In genomic region chr7:5667391-5667790, GRCh38 we compare ENCODE assay signal across 15 cellular contexts.
DNase-seq lines count a peak whose midpoint lies in the region; ATAC-seq, FAIRE-seq and TF ChIP-seq lines count a peak whose summit lies in the region.
"Had no signal": no experiment of that assay in that cellular context is flagged by ENCODE, and none has a peak within 500 bp of the region (broad histone marks: within the 10 kb centered on the region; RNA-seq: fewer than 3 reads in every experiment).

No MANE protein-coding gene starts in this region.

- DNase-seq in cardiac muscle cell (ENCODE audit: low read depth in 1 of 2, low spot score in 1 of 2) (peak in 1 of 2 donors; percentile 57), right atrium auricular region (ENCODE audit: low spot score) (no peak), kidney (no peak), upper lobe of right lung (no peak), ACHN (no peak)
- no peak for DNase-seq in stimulated activated CD4-positive, alpha-beta T cell treated with anti-CD3 and anti-CD28 coated beads, Interleukin-12 subunit alpha, Interleukin-12 subunit beta, amount 100 ng/mL, for 4 hours
- DNase-seq: activated effector memory CD4-positive, alpha-beta T cell treated with Interleukin-2 at 50 U/mL for 16 hours; DMS53; hippocampal formation; MG63; occipital lobe; SW 1271; thyroid gland had no signal

- no peak overlapping the region for H3K4me3 Mint-ChIP-seq in activated T-helper 17 cell treated with anti-CD3 and anti-CD28 coated beads, Interleukin-2, amount 50 U/mL, for 72 hours

- intact Hi-C loops in kidney (cut with DNase I) (no loop called here), upper lobe of right lung (cut with DNase I) (no loop called here)

- no peaks in the 10 kb centered on the region for H3K27me3 Mint-ChIP-seq in activated T-helper 17 cell treated with anti-CD3 and anti-CD28 coated beads, Interleukin-2, amount 50 U/mL, for 72 hours

- H3K27me3 ChIP-seq in cardiac muscle cell (no peaks in the 10 kb centered on the region), right atrium auricular region (no peaks in the 10 kb centered on the region), upper lobe of right lung (no peaks in the 10 kb centered on the region)
- H3K27me3 ChIP-seq: MG63, thyroid gland had no signal

- peak overlapping the region; percentile 48 for H3K27ac Mint-ChIP-seq in activated T-helper 17 cell treated with anti-CD3 and anti-CD28 coated beads, Interleukin-2, amount 50 U/mL, for 72 hours

- peaks cover 50% of the 10 kb centered on the region for H3K36me3 Mint-ChIP-seq in activated T-helper 17 cell treated with anti-CD3 and anti-CD28 coated beads, Interleukin-2, amount 50 U/mL, for 72 hours (ENCODE audit: low read depth)

- H3K27ac ChIP-seq in cardiac muscle cell (peak overlapping the region; percentile 73), right atrium auricular region (no peak overlapping the region), kidney (ENCODE audit: low read depth in 2 of 2, low read length in 2 of 2) (peak overlapping the region; percentile 23 to 29), upper lobe of right lung (peak overlapping the region; percentile 24)
- H3K27ac ChIP-seq: thyroid gland had no signal

- TF ChIP-seq CTCF in cardiac muscle cell (IDR thresholded peaks at IDR 0.05; ENCODE audit: low read depth, low read length) (no peak), right atrium auricular region (IDR thresholded peaks at IDR 0.05) (no peak), kidney (IDR thresholded peaks at IDR 0.05; ENCODE audit: borderline replicate concordance, extremely low read depth, insufficient read depth) (no peak), upper lobe of right lung (IDR thresholded peaks at IDR 0.05) (no peak)

- no peaks in the 10 kb centered on the region for H3K9me3 Mint-ChIP-seq in activated T-helper 17 cell treated with anti-CD3 and anti-CD28 coated beads, Interleukin-2, amount 50 U/mL, for 72 hours

- no peaks in the 10 kb centered on the region for H3K36me3 ChIP-seq in cardiac muscle cell
- peaks cover 9% of the 10 kb centered on the region for H3K36me3 ChIP-seq in right atrium auricular region
- H3K36me3 ChIP-seq in kidney (ENCODE audit: control insufficient read depth in 1 of 2, insufficient read depth in 2 of 2, low read length in 2 of 2): no peaks in the 10 kb centered on the region
- peaks cover 6% of the 10 kb centered on the region for H3K36me3 ChIP-seq in upper lobe of right lung
- H3K36me3 ChIP-seq: thyroid gland had no signal

- H3K4me3 ChIP-seq in cardiac muscle cell (no peak overlapping the region), right atrium auricular region (no peak overlapping the region), kidney (ENCODE audit: low read length in 2 of 2) (no peak overlapping the region), upper lobe of right lung (no peak overlapping the region)
- H3K4me3 ChIP-seq: MG63, thyroid gland had no signal

- H3K9me3 ChIP-seq in cardiac muscle cell (ENCODE audit: low read depth): no peaks in the 10 kb centered on the region
- no peaks in the 10 kb centered on the region for H3K9me3 ChIP-seq in right atrium auricular region
- no peaks in the 10 kb centered on the region for H3K9me3 ChIP-seq in kidney (ENCODE audit: control insufficient read depth in 1 of 2, low read length in 2 of 2)
- no peaks in the 10 kb centered on the region for H3K9me3 ChIP-seq in upper lobe of right lung
- H3K9me3 ChIP-seq: MG63, thyroid gland had no signal

- H3K4me1 ChIP-seq in cardiac muscle cell (ENCODE audit: low read depth) (peaks cover 11% of the 10 kb centered on the region), right atrium auricular region (peaks cover 0 to 13% of the 10 kb centered on the region in 2 donors), kidney (ENCODE audit: control insufficient read depth in 1 of 2, insufficient read depth in 1 of 2, low read depth in 1 of 2, low read length in 2 of 2) (peaks cover 5 to 11% of the 10 kb centered on the region in 2 donors), upper lobe of right lung (peaks cover 36% of the 10 kb centered on the region)
- H3K4me1 ChIP-seq: thyroid gland had no signal

- in situ Hi-C loops in ACHN (cut with HindIII; ENCODE audit: low pct_ligation_motif_present, low pct_unique_long_range_greater_than_20kb, low sequenced_read_pairs): no loop called here

- no peak for ATAC-seq in activated T-helper 17 cell treated with anti-CD3 and anti-CD28 coated beads, Interleukin-2, amount 50 U/mL, for 72 hours (replicated peaks)
- ATAC-seq in upper lobe of right lung: peak; percentile 5
- no peak for ATAC-seq in HG02642 (IDR thresholded peaks at IDR 0.05; ENCODE audit: poor library complexity, unreplicated experiment)

- no peak overlapping the region for H3K9ac ChIP-seq in kidney (ENCODE audit: low read length in 2 of 2)

- peaks cover 4% of the 10 kb centered on the region for H3K4me1 Mint-ChIP-seq in activated T-helper 17 cell treated with anti-CD3 and anti-CD28 coated beads, Interleukin-2, amount 50 U/mL, for 72 hours

- no peak for FAIRE-seq in kidney (lab: Jason Lieb, UNC)

Comparison
In these comparisons a context has a peak if more than half of its experiments do, and no peak if none do; other contexts are left out.
1. H3K27ac ChIP-seq: peak in cardiac muscle cell (single experiment), kidney (2 of 2) and upper lobe of right lung (single experiment); none in right atrium auricular region (0 of 2).